Comparison of ENCODE assay signal across 8 cellular contexts in genomic region chr7:90708841-90709317, GRCh38.
A peak's percentile ranks its signal among the peaks of the same experiment; 100 is the strongest.
DNase-seq lines count a peak whose midpoint lies in the region; ATAC-seq and TF ChIP-seq lines count a peak whose summit lies in the region.

No MANE protein-coding gene starts in this region.

- H3K4me3 Mint-ChIP-seq in MCF 10A (ENCODE audit: unreplicated experiment) = no peak overlapping the region

- CTCF ChIA-PET in A673 (lab: Charles Lee) (interaction anchor here (0.6 to 2.0 kb wide), 4 partner anchors 17 to 462 kb away, joined by 3 to 9 read pairs (median 4); no protein-coding TSS in a partner anchor), MCF 10A (lab: Yijun Ruan, JAX) (interaction anchor here (0.6 to 1.6 kb wide), 9 partner anchors 8 to 451 kb away, joined by 3 to 5 read pairs (median 4); no protein-coding TSS in a partner anchor)

- peak overlapping the region; percentile 71 for H3K27ac ChIP-seq in A673 (ENCODE audit: low read depth, low read length, poor library complexity, severe bottlenecking)

- DNase-seq in A673 (ENCODE audit: low spot score) (peak; percentile 90), NAMALWA (ENCODE audit: low spot score) (peak; percentile 97), MCF 10A (ENCODE audit: unreplicated experiment) (peak; percentile 75), myocyte (ENCODE audit: low read depth) (peak; percentile 64), ureter (ENCODE audit: low spot score) (no peak), NCI-H1436 treated with DMSO at 0.1 percent for 48 hours (lab: John Stamatoyannopoulos, UW) (no peak)

- no peaks in the 10 kb centered on the region for H3K36me3 ChIP-seq in A673 (ENCODE audit: insufficient read depth, low read length, poor library complexity, severe bottlenecking)

- H3K27me3 ChIP-seq in A673 (replicated peaks; ENCODE audit: insufficient read depth, low read depth, low read length, poor library complexity) = no peaks in the 10 kb centered on the region

- ATAC-seq in GM18505 (IDR thresholded peaks at IDR 0.05; ENCODE audit: unreplicated experiment) (peak; percentile 65), HG02642 (IDR thresholded peaks at IDR 0.05; ENCODE audit: poor library complexity, unreplicated experiment) (peak; percentile 75)

- TF ChIP-seq CTCF in A673 (conservative IDR thresholded peaks at IDR 0.05; ENCODE audit: low read depth, low read length) (peak; percentile 96), MCF 10A (IDR thresholded peaks at IDR 0.05; ENCODE audit: unreplicated experiment) (peak; percentile 57)

- H3K4me3 ChIP-seq in A673 (ENCODE audit: low read depth, low read length, poor library complexity, severe bottlenecking) = peak overlapping the region; percentile 46

- no peaks in the 10 kb centered on the region for H3K36me3 Mint-ChIP-seq in MCF 10A (ENCODE audit: insufficient read depth, unreplicated experiment)

- H3K4me1 Mint-ChIP-seq in MCF 10A (ENCODE audit: insufficient read depth, unreplicated experiment) = peaks cover 26% of the 10 kb centered on the region

- POLR2A ChIA-PET in A673 (lab: Charles Lee; ENCODE audit: low non-redundant PET) = interaction anchor here (0.6 kb wide), 1 partner anchor 305 kb away, joined by 6 read pairs; no protein-coding TSS in a partner anchor
- POLR2A ChIA-PET in MCF 10A (lab: Yijun Ruan, JAX) = interaction anchor here (1.1 kb wide), 1 partner anchor 13 kb away, joined by 4 read pairs; no protein-coding TSS in a partner anchor

- no peaks in the 10 kb centered on the region for H3K9me3 Mint-ChIP-seq in MCF 10A (ENCODE audit: unreplicated experiment)

- no peaks in the 10 kb centered on the region for H3K27me3 Mint-ChIP-seq in MCF 10A (ENCODE audit: insufficient read depth, unreplicated experiment)

- no peak for TF ChIP-seq POLR2A in GM18505 (IDR thresholded peaks at IDR 0.05; ENCODE audit: borderline replicate concordance, extremely low read depth, insufficient read depth, insufficient read length)

- H3K27ac Mint-ChIP-seq in MCF 10A (ENCODE audit: low read depth, unreplicated experiment) = no peak overlapping the region

- no peaks in the 10 kb centered on the region for H3K9me3 ChIP-seq in A673 (ENCODE audit: low read depth, low read length, poor library complexity, severe bottlenecking)

- intact Hi-C loops in A673 (cut with micrococcal nuclease; ENCODE audit: unreplicated experiment) (loop anchor here (2.0 to 5.0 kb wide), 2 partner anchors 87 to 326 kb away; no protein-coding TSS in a partner anchor), MCF 10A (cut with micrococcal nuclease) (loop anchor here (1.0 kb wide), 1 partner anchor 325 kb away; no protein-coding TSS in a partner anchor)

- no TSS peak for BruUV-seq in A673 (replicated peaks; lab: Mats Ljungman, UMichigan)
- no TSS peak for BruUV-seq in MCF 10A (replicated peaks; lab: Mats Ljungman, UMichigan)

- peaks cover 75% of the 10 kb centered on the region for H3K4me1 ChIP-seq in A673 (ENCODE audit: insufficient read depth, low read length, poor library complexity, severe bottlenecking)

Comparison
In these comparisons a context has a peak if more than half of its experiments do, and no peak if none do; other contexts are left out.
1. DNase-seq: peak in A673 (single experiment), NAMALWA (single experiment), MCF 10A (single experiment) and myocyte (single experiment); none in ureter (single experiment) and NCI-H1436 treated with DMSO at 0.1 percent for 48 hours (single experiment).